Comparison of ENCODE assay signal across 8 cellular contexts in the genomic region with DNA sequence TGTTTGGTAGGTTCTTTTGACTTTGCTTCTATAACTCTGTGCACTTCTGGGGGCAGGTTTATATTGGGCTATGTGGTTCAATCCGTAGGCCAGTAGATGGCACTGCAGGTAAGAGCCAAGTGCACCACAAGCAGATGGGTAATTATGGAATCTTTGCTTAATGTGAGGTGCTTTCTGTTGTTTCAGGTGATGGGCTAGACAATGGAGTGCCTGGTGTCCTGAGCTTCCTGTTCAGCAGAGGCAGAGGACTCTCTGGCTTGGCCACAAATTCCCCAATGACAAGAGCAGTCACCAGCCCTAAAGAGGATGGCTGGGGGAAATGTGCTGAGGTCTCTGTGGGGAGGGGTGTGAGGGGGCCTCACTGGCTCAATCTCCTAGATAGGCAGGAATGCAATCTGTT.
DNase-seq lines count a peak whose midpoint lies in the region; ATAC-seq and TF ChIP-seq lines count a peak whose summit lies in the region.

No MANE protein-coding gene starts in this region.

- no peak overlapping the region for H3K4me3 ChIP-seq in H7 (ENCODE audit: insufficient read depth, low read depth, low read length)

- intact Hi-C loops in CD14-positive monocyte (cut with micrococcal nuclease) = no loop called here

- TF ChIP-seq CTCF in CD14-positive monocyte (IDR thresholded peaks at IDR 0.05) = no peak

- no peaks in the 10 kb centered on the region for H3K27me3 Mint-ChIP-seq in activated naive CD8-positive, alpha-beta T cell treated with anti-CD3 and anti-CD28 coated beads, Interleukin-2, amount 10 ng/mL, durations not matched to agents 7 days and 5 days
- H3K27me3 Mint-ChIP-seq in activated naive CD8-positive, alpha-beta T cell treated with anti-CD3 and anti-CD28 coated beads for 36 hours = peaks cover 8% of the 10 kb centered on the region
- H3K27me3 Mint-ChIP-seq in CD14-positive monocyte (ENCODE audit: low read depth in 3 of 3) = peaks cover 0 to 5% (median 0%) of the 10 kb centered on the region in 3 donors

- H3K36me3 ChIP-seq in H7 (replicated peaks; ENCODE audit: control insufficient read depth, insufficient read depth, low read length) = no peaks in the 10 kb centered on the region

- no peaks in the 10 kb centered on the region for H3K4me1 Mint-ChIP-seq in activated naive CD8-positive, alpha-beta T cell treated with anti-CD3 and anti-CD28 coated beads, Interleukin-2, amount 10 ng/mL, durations not matched to agents 7 days and 5 days
- H3K4me1 Mint-ChIP-seq in activated naive CD8-positive, alpha-beta T cell treated with anti-CD3 and anti-CD28 coated beads for 36 hours = no peaks in the 10 kb centered on the region
- no peaks in the 10 kb centered on the region for H3K4me1 Mint-ChIP-seq in CD14-positive monocyte

- ATAC-seq in activated naive CD8-positive, alpha-beta T cell treated with anti-CD3 and anti-CD28 coated beads, Interleukin-2, amount 10 ng/mL, durations not matched to agents 7 days and 5 days (ENCODE audit: low read depth) = peak; percentile 52

- POLR2A ChIA-PET in activated naive CD8-positive, alpha-beta T cell treated with anti-CD3 and anti-CD28 coated beads, Interleukin-2, amount 10 ng/mL, durations not matched to agents 7 days and 5 days (lab: Charles Lee) = no interaction called here

- no peaks in the 10 kb centered on the region for H3K36me3 Mint-ChIP-seq in activated naive CD8-positive, alpha-beta T cell treated with anti-CD3 and anti-CD28 coated beads, Interleukin-2, amount 10 ng/mL, durations not matched to agents 7 days and 5 days
- no peaks in the 10 kb centered on the region for H3K36me3 Mint-ChIP-seq in activated naive CD8-positive, alpha-beta T cell treated with anti-CD3 and anti-CD28 coated beads for 36 hours
- no peaks in the 10 kb centered on the region for H3K36me3 Mint-ChIP-seq in CD14-positive monocyte

- no peaks in the 10 kb centered on the region for H3K9me3 Mint-ChIP-seq in activated naive CD8-positive, alpha-beta T cell treated with anti-CD3 and anti-CD28 coated beads, Interleukin-2, amount 10 ng/mL, durations not matched to agents 7 days and 5 days
- peaks cover 2% of the 10 kb centered on the region for H3K9me3 Mint-ChIP-seq in activated naive CD8-positive, alpha-beta T cell treated with anti-CD3 and anti-CD28 coated beads for 36 hours
- H3K9me3 Mint-ChIP-seq in CD14-positive monocyte = peaks cover 0 to 3% (median 0%) of the 10 kb centered on the region in 7 donors

- no peaks in the 10 kb centered on the region for H3K27me3 ChIP-seq in H7 (ENCODE audit: control insufficient read depth, insufficient read depth, low read length)

- H3K4me3 Mint-ChIP-seq in activated naive CD8-positive, alpha-beta T cell treated with anti-CD3 and anti-CD28 coated beads, Interleukin-2, amount 10 ng/mL, durations not matched to agents 7 days and 5 days = no peak overlapping the region
- H3K4me3 Mint-ChIP-seq in activated naive CD8-positive, alpha-beta T cell treated with anti-CD3 and anti-CD28 coated beads for 36 hours = no peak overlapping the region
- H3K4me3 Mint-ChIP-seq in CD14-positive monocyte = no peak overlapping the region

- DNase-seq in activated naive CD8-positive, alpha-beta T cell treated with anti-CD3 and anti-CD28 coated beads, Interleukin-2, amount 10 ng/mL, durations not matched to agents 7 days and 5 days = no peak
- DNase-seq in activated naive CD8-positive, alpha-beta T cell treated with anti-CD3 and anti-CD28 coated beads for 36 hours = no peak
- DNase-seq in H7 (peak; percentile 54), M059J (ENCODE audit: low read depth) (peak; percentile 36), astrocyte of the hippocampus (ENCODE audit: low read depth, low spot score) (peak; percentile 74), kidney tubule cell (ENCODE audit: low spot score) (peak; percentile 55), CD14-positive monocyte (ENCODE audit: low spot score) (no peak), OCI-M2 (lab: John Stamatoyannopoulos, UW; ENCODE audit: unreplicated experiment) (no peak)

- H3K27ac Mint-ChIP-seq in activated naive CD8-positive, alpha-beta T cell treated with anti-CD3 and anti-CD28 coated beads, Interleukin-2, amount 10 ng/mL, durations not matched to agents 7 days and 5 days = no peak overlapping the region
- H3K27ac Mint-ChIP-seq in activated naive CD8-positive, alpha-beta T cell treated with anti-CD3 and anti-CD28 coated beads for 36 hours = no peak overlapping the region
- H3K27ac Mint-ChIP-seq in CD14-positive monocyte = no peak overlapping the region

Comparison
In these comparisons a context has a peak if more than half of its experiments do, and no peak if none do; other contexts are left out.
1. DNase-seq: peak in H7 (single experiment), M059J (single experiment), astrocyte of the hippocampus (single experiment) and kidney tubule cell (single experiment); none in activated naive CD8-positive, alpha-beta T cell treated with anti-CD3 and anti-CD28 coated beads, Interleukin-2, amount 10 ng/mL, durations not matched to agents 7 days and 5 days (single experiment), activated naive CD8-positive, alpha-beta T cell treated with anti-CD3 and anti-CD28 coated beads for 36 hours (single experiment), CD14-positive monocyte (single experiment) and OCI-M2 (single experiment).